18 cellular contexts compared by ENCODE assay signal in genomic region chr5:15615859-15616258, GRCh38.
DNase-seq lines count a peak whose midpoint lies in the region; ATAC-seq and TF ChIP-seq lines count a peak whose summit lies in the region.
"Had no signal": no experiment of that assay in that cellular context is flagged by ENCODE, and none has a peak within 500 bp of the region (broad histone marks: within the 10 kb centered on the region; RNA-seq: fewer than 3 reads in every experiment).

No MANE protein-coding gene starts in this region.

- H3K4me3 ChIP-seq in adipocyte (ENCODE audit: low read length) (no peak overlapping the region), upper lobe of left lung (no peak overlapping the region), lower lobe of right lung (no peak overlapping the region)
- H3K4me3 ChIP-seq: GM12878 had no signal

- TF ChIP-seq CTCF in upper lobe of left lung (IDR thresholded peaks at IDR 0.05) (no peak), lower lobe of right lung (IDR thresholded peaks at IDR 0.05) (no peak)

- H3K27me3 ChIP-seq in adipocyte (replicated peaks; ENCODE audit: control insufficient read depth, insufficient read depth, low read length) (no peaks in the 10 kb centered on the region), upper lobe of left lung (no peaks in the 10 kb centered on the region), lower lobe of right lung (ENCODE audit: low read depth) (no peaks in the 10 kb centered on the region)

- ATAC-seq in upper lobe of left lung (ENCODE audit: low FRiP score in 2 of 2) (no peak), Right ventricle myocardium superior (ENCODE audit: poor library complexity) (no peak), lower lobe of right lung (no peak)
- ATAC-seq: GM12878 had no signal

- H3K36me3 ChIP-seq in adipocyte (ENCODE audit: control insufficient read depth, insufficient read depth, low read length, severe bottlenecking) (no peaks in the 10 kb centered on the region), upper lobe of left lung (no peaks in the 10 kb centered on the region), lower lobe of right lung (no peaks in the 10 kb centered on the region)

- H3K9me3 ChIP-seq in adipocyte (ENCODE audit: control insufficient read depth, low read length), result no peaks in the 10 kb centered on the region
- no peaks in the 10 kb centered on the region for H3K9me3 ChIP-seq in upper lobe of left lung
- no peaks in the 10 kb centered on the region for H3K9me3 ChIP-seq in lower lobe of right lung

- TF ChIP-seq POLR2A in upper lobe of left lung (IDR thresholded peaks at IDR 0.05), result no peak

- TF ChIP-seq EP300 in upper lobe of left lung (IDR thresholded peaks at IDR 0.05), result no peak

- no peak overlapping the region for H3K9ac ChIP-seq in adipocyte (ENCODE audit: low read length)

- peaks cover 11% of the 10 kb centered on the region for H3K4me1 ChIP-seq in adipocyte (ENCODE audit: control insufficient read depth, insufficient read depth, low read length)
- no peaks in the 10 kb centered on the region for H3K4me1 ChIP-seq in upper lobe of left lung
- no peaks in the 10 kb centered on the region for H3K4me1 ChIP-seq in lower lobe of right lung

- intact Hi-C loops in Right ventricle myocardium superior (cut with DNase I) (no loop called here), lower lobe of right lung (cut with DNase I) (no loop called here)

- no peak overlapping the region for H3K27ac ChIP-seq in upper lobe of left lung
- no peak overlapping the region for H3K27ac ChIP-seq in lower lobe of right lung

- 83 to 90% methylated on average over 6 of the region's 6 CpGs for WGBS in upper lobe of left lung, 2 donors

- DNase-seq in AG08396 (ENCODE audit: low spot score) (peak; percentile 38), GM04504 (ENCODE audit: low read depth) (peak; percentile 17), adipocyte (ENCODE audit: low read depth) (peak; percentile 54), iris pigment epithelial cell (ENCODE audit: low read depth) (peak; percentile 53), upper lobe of left lung (no peak), Right ventricle myocardium superior (no peak), lower lobe of right lung (no peak)
- DNase-seq in activated CD4-positive, alpha-beta T cell treated with anti-CD3 and anti-CD28 coated beads, Interleukin-2, amount 50 U/mL, for 1 hour, result no peak
- DNase-seq: Calu3; CD4-positive, alpha-beta memory T cell; DMS79; NCI-H1105; NCI-H1694 treated with DMSO at 0.1 percent for 48 hours; NCI-H2107; NCI-H345; NCI-H69; SIG-M5 had no signal

Comparison
In these comparisons a context has a peak if more than half of its experiments do, and no peak if none do; other contexts are left out.
1. DNase-seq: peak in AG08396 (single experiment), GM04504 (single experiment), adipocyte (single experiment) and iris pigment epithelial cell (single experiment); none in upper lobe of left lung (0 of 2), Right ventricle myocardium superior (single experiment), activated CD4-positive, alpha-beta T cell treated with anti-CD3 and anti-CD28 coated beads, Interleukin-2, amount 50 U/mL, for 1 hour (single experiment) and lower lobe of right lung (single experiment).